ENCODE assay signal across 8 cellular contexts in genomic region chr7:33905389-33906032, GRCh38. TPM values are rescaled to one million over a fixed set of nuclear protein-coding genes. Genes with fewer than 3 reads are reported as not detected.
DNase-seq lines count a peak whose midpoint lies in the region; ATAC-seq lines count a peak whose summit lies in the region.

BMPER (plus strand) TSS chr7:33905539; CDS start chr7:33905614, 75 bp downstream.

- H3K4me3 Mint-ChIP-seq in activated T-cell treated with anti-CD3 and anti-CD28 coated beads, Interleukin-2, amount 50 U/mL, for 24 hours, result peak within 1 kb of the TSS; percentile 72

- H3K4me1 Mint-ChIP-seq in activated T-cell treated with anti-CD3 and anti-CD28 coated beads, Interleukin-2, amount 50 U/mL, for 24 hours (ENCODE audit: low read depth), result peaks cover 8% of the 10 kb centered on the region

- no peaks in the 10 kb centered on the region for H3K9me3 Mint-ChIP-seq in activated T-cell treated with anti-CD3 and anti-CD28 coated beads, Interleukin-2, amount 50 U/mL, for 24 hours

- H3K27ac Mint-ChIP-seq in activated T-cell treated with anti-CD3 and anti-CD28 coated beads, Interleukin-2, amount 50 U/mL, for 24 hours, result no peak within 1 kb of the TSS

- peaks cover 80% of the 10 kb centered on the region for H3K27me3 Mint-ChIP-seq in activated T-cell treated with anti-CD3 and anti-CD28 coated beads, Interleukin-2, amount 50 U/mL, for 24 hours

- peak; percentile 33 for DNase-seq in activated T-cell treated with anti-CD3 and anti-CD28 coated beads, Interleukin-2, amount 50 U/mL, for 24 hours
- no peak for DNase-seq in activated T-cell treated with anti-CD3 and anti-CD28 coated beads, Interleukin-2, amount 50 U/mL, for 1 hour
- peak; percentile 85 for DNase-seq in NCI-H748 (lab: John Stamatoyannopoulos, UW; ENCODE audit: unreplicated experiment)
- DNase-seq in cerebellum (ENCODE audit: low spot score), result peak; percentile 61
- DNase-seq in left lobe of liver (ENCODE audit: low spot score), result no peak
- peak; percentile 16 for DNase-seq in stimulated activated naive CD8-positive, alpha-beta T cell treated with anti-CD3 and anti-CD28 coated beads, Interleukin-15, Interleukin-2, amounts not matched to agents 100 U/mL and 50 U/mL, for 24 hours

- ATAC-seq in left lobe of liver, result peak; percentile 59
- ATAC-seq in stimulated activated naive CD8-positive, alpha-beta T cell treated with anti-CD3 and anti-CD28 coated beads, Interleukin-15, Interleukin-2, amounts not matched to agents 100 U/mL and 50 U/mL, for 24 hours, result no peak
- ATAC-seq in GM21619 (IDR thresholded peaks at IDR 0.05; ENCODE audit: unreplicated experiment), result no peak
- no peak for ATAC-seq in GM18867 (IDR thresholded peaks at IDR 0.05; ENCODE audit: unreplicated experiment)

- H3K36me3 Mint-ChIP-seq in activated T-cell treated with anti-CD3 and anti-CD28 coated beads, Interleukin-2, amount 50 U/mL, for 24 hours (ENCODE audit: low read depth), result no peaks in the 10 kb centered on the region

RNA-seq across cellular contexts. Expression of gene BMPER, which starts in this region (rescaled TPM):
- 3.8 TPM for total RNA-seq in cerebellum
- total RNA-seq in left lobe of liver, result 6.9 TPM

Comparison
In these comparisons a context has a peak if more than half of its experiments do, and no peak if none do; other contexts are left out.
1. DNase-seq: peak in activated T-cell treated with anti-CD3 and anti-CD28 coated beads, Interleukin-2, amount 50 U/mL, for 24 hours (single experiment), NCI-H748 (single experiment), cerebellum (single experiment) and stimulated activated naive CD8-positive, alpha-beta T cell treated with anti-CD3 and anti-CD28 coated beads, Interleukin-15, Interleukin-2, amounts not matched to agents 100 U/mL and 50 U/mL, for 24 hours (single experiment); none in activated T-cell treated with anti-CD3 and anti-CD28 coated beads, Interleukin-2, amount 50 U/mL, for 1 hour (single experiment) and left lobe of liver (single experiment).